Comparison of ENCODE assay signal across 29 cellular contexts in genomic region chr2:169160926-169161481, GRCh38.
"Had no signal": no experiment of that assay in that cellular context is flagged by ENCODE, and none has a peak within 500 bp of the region (broad histone marks: within the 10 kb centered on the region; RNA-seq: fewer than 3 reads in every experiment).

No MANE protein-coding gene starts in this region.

- H3K4me3 ChIP-seq: adrenal gland, breast epithelium, SJCRH30 had no signal

- H3K27me3 ChIP-seq: adrenal gland, breast epithelium had no signal

- H3K36me3 Mint-ChIP-seq: activated CD8-positive, alpha-beta memory T cell treated with anti-CD3 and anti-CD28 coated beads, Interleukin-2, amount 10 ng/mL, durations not matched to agents 7 days and 5 days; activated naive CD8-positive, alpha-beta T cell treated with anti-CD3 and anti-CD28 coated beads, Interleukin-2, amount 10 ng/mL, durations not matched to agents 7 days and 5 days had no signal

- H3K4me3 Mint-ChIP-seq: activated CD4-positive, alpha-beta T cell treated with anti-CD3 and anti-CD28 coated beads for 36 hours; activated CD8-positive, alpha-beta memory T cell treated with anti-CD3 and anti-CD28 coated beads, Interleukin-2, amount 10 ng/mL, durations not matched to agents 7 days and 5 days; activated naive CD4-positive, alpha-beta T cell treated with anti-CD3 and anti-CD28 coated beads for 36 hours; activated naive CD8-positive, alpha-beta T cell treated with anti-CD3 and anti-CD28 coated beads, Interleukin-2, amount 10 ng/mL, durations not matched to agents 7 days and 5 days; activated T-cell treated with anti-CD3 and anti-CD28 coated beads, Interleukin-2, amount 50 U/mL, for 24 hours; activated T-helper 1 cell treated with anti-CD3 and anti-CD28 coated beads, Interleukin-12 subunit alpha, Interleukin-12 subunit beta, Interleukin-2, Interleukin-4 antibody, amounts not matched to agents 30 ng/mL and 10 ng/mL and 1 ng/mL, durations not matched to agents 14 hours and 24 hours and 36 hours had no signal

- H3K36me3 ChIP-seq: adrenal gland, breast epithelium, SJCRH30, WERI-Rb-1 had no signal

- H3K9me3 Mint-ChIP-seq: activated naive CD4-positive, alpha-beta T cell treated with anti-CD3 and anti-CD28 coated beads for 36 hours; activated naive CD8-positive, alpha-beta T cell treated with anti-CD3 and anti-CD28 coated beads, Interleukin-2, amount 10 ng/mL, durations not matched to agents 7 days and 5 days; activated T-cell treated with anti-CD3 and anti-CD28 coated beads, Interleukin-2, amount 50 U/mL, for 24 hours; activated T-helper 1 cell treated with anti-CD3 and anti-CD28 coated beads, Interleukin-12 subunit alpha, Interleukin-12 subunit beta, Interleukin-2, Interleukin-4 antibody, amounts not matched to agents 30 ng/mL and 10 ng/mL and 1 ng/mL, durations not matched to agents 14 hours and 24 hours and 36 hours had no signal

- H3K27ac Mint-ChIP-seq: activated CD4-positive, alpha-beta T cell treated with anti-CD3 and anti-CD28 coated beads for 36 hours; activated CD8-positive, alpha-beta memory T cell treated with anti-CD3 and anti-CD28 coated beads, Interleukin-2, amount 10 ng/mL, durations not matched to agents 7 days and 5 days; activated naive CD4-positive, alpha-beta T cell treated with anti-CD3 and anti-CD28 coated beads for 36 hours; activated naive CD8-positive, alpha-beta T cell treated with anti-CD3 and anti-CD28 coated beads, Interleukin-2, amount 10 ng/mL, durations not matched to agents 7 days and 5 days; activated T-cell treated with anti-CD3 and anti-CD28 coated beads, Interleukin-2, amount 50 U/mL, for 24 hours; activated T-helper 1 cell treated with anti-CD3 and anti-CD28 coated beads, Interleukin-12 subunit alpha, Interleukin-12 subunit beta, Interleukin-2, Interleukin-4 antibody, amounts not matched to agents 30 ng/mL and 10 ng/mL and 1 ng/mL, durations not matched to agents 14 hours and 24 hours and 36 hours had no signal

- H3K9me3 ChIP-seq: adrenal gland, breast epithelium, SJCRH30, SK-N-SH had no signal

- ATAC-seq: activated CD4-positive, alpha-beta T cell treated with anti-CD3 and anti-CD28 coated beads for 36 hours; activated CD8-positive, alpha-beta memory T cell treated with anti-CD3 and anti-CD28 coated beads, Interleukin-2, amount 10 ng/mL, durations not matched to agents 7 days and 5 days; Panc1 had no signal

- H3K4me2 ChIP-seq: SK-N-SH had no signal

- H3K9ac ChIP-seq: SK-N-SH had no signal

- H3K4me1 ChIP-seq: adrenal gland, breast epithelium, SJCRH30 had no signal

- DNase-seq: activated CD4-positive, alpha-beta T cell treated with anti-CD3 and anti-CD28 coated beads for 36 hours; activated CD4-positive, alpha-beta T cell treated with anti-CD3 and anti-CD28 coated beads, Interleukin-2, amount 50 U/mL, for 1 hour; activated CD8-positive, alpha-beta memory T cell treated with anti-CD3 and anti-CD28 coated beads, Interleukin-2, amount 10 ng/mL, durations not matched to agents 7 days and 5 days; activated effector memory CD4-positive, alpha-beta T cell treated with anti-CD3 and anti-CD28 coated beads, Interleukin-2, amount 50 U/mL, for 16 hours; activated naive CD4-positive, alpha-beta T cell treated with anti-CD3 and anti-CD28 coated beads for 36 hours; activated naive CD8-positive, alpha-beta T cell treated with anti-CD3 and anti-CD28 coated beads, Interleukin-2, amount 10 ng/mL, durations not matched to agents 7 days and 5 days; activated T-cell treated with anti-CD3 and anti-CD28 coated beads, Interleukin-2, amount 50 U/mL, for 24 hours; adrenal gland; anterior cingulate cortex; central memory CD4-positive, alpha-beta T cell; Kasumi-1; KBM-7; NCI-H1048; NCI-H146; NCI-H187 treated with DMSO at 0.1 percent for 48 hours; NCI-H2107; NCI-H2171 treated with DMSO at 0.1 percent for 48 hours; NCI-H226; NCI-H526; NCI-H774; Right ventricle myocardium superior; SJCRH30; SK-N-SH; T-helper 1 cell; WERI-Rb-1 had no signal

- H3K27ac ChIP-seq: adrenal gland, breast epithelium, RWPE1, SJCRH30, WERI-Rb-1 had no signal

- H3K9me2 ChIP-seq: SK-N-SH had no signal

- H3K4me1 Mint-ChIP-seq: activated CD4-positive, alpha-beta T cell treated with anti-CD3 and anti-CD28 coated beads for 36 hours; activated CD8-positive, alpha-beta memory T cell treated with anti-CD3 and anti-CD28 coated beads, Interleukin-2, amount 10 ng/mL, durations not matched to agents 7 days and 5 days; activated naive CD8-positive, alpha-beta T cell treated with anti-CD3 and anti-CD28 coated beads, Interleukin-2, amount 10 ng/mL, durations not matched to agents 7 days and 5 days had no signal
